In the genomic region with DNA sequence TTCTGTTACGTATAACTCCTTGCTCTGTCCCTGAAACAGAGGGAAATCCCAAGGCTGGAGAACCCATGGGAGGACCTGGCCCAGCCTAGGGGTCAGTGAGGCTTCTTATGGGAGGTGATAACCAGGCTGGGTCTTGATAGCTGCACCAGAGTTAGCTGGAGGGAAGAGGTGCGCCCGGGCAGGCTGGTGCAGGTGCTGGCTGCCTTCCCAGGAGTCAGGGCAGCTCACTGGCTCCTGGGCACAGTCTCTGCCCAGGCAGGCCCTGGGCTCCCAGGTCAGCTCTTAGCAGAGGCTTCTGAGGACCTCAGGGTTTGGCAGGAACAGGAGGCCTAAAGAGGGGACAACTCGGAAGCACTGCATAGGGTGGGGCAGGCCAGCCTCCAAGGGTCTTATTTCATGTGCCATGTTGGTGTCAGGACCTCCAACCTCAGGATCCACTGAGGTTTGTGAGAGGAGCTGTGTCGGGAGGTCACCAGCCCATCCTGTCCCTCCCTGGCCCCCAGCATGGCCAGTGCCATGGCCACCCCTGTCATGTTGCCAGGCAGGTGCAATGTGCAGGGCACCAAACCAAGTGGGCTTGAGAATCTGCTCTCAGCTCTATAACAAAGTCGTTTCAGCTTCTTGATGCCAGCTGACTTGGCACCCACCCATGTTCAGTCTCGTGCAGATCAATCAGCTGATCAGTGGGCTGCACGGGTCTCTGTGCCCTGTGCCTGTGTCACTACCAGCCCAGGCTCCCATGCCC, we compare ENCODE assay signal across 21 cellular contexts. TPM values are rescaled to one million over a fixed set of nuclear protein-coding genes. Genes with fewer than 3 reads are reported as not detected.
DNase-seq lines count a peak whose midpoint lies in the region; ATAC-seq and TF ChIP-seq lines count a peak whose summit lies in the region.
"Had no signal": no experiment of that assay in that cellular context is flagged by ENCODE, and none has a peak within 500 bp of the region (broad histone marks: within the 10 kb centered on the region; RNA-seq: fewer than 3 reads in every experiment).

No MANE protein-coding gene starts in this region.

- H3K4me1 Mint-ChIP-seq in MCF 10A (ENCODE audit: insufficient read depth, unreplicated experiment) = peaks cover 17% of the 10 kb centered on the region
- H3K4me1 Mint-ChIP-seq in nephron progenitor cell = peaks cover 4% of the 10 kb centered on the region

- H3K27ac ChIP-seq in breast epithelium (peak overlapping the region in 1 of 2 donors; percentile 2), upper lobe of right lung (no peak overlapping the region), spleen (no peak overlapping the region)

- peaks cover 7% of the 10 kb centered on the region for H3K36me3 Mint-ChIP-seq in MCF 10A (ENCODE audit: insufficient read depth, unreplicated experiment)
- H3K36me3 Mint-ChIP-seq in nephron progenitor cell (ENCODE audit: low read depth) = peaks cover 4% of the 10 kb centered on the region
- H3K36me3 Mint-ChIP-seq: CD8-positive, alpha-beta T cell had no signal

- H3K36me3 ChIP-seq in breast epithelium (no peaks in the 10 kb centered on the region), upper lobe of right lung (no peaks in the 10 kb centered on the region), spleen (no peaks in the 10 kb centered on the region)
- H3K36me3 ChIP-seq: HAP-1 had no signal

- H3K9me3 ChIP-seq in breast epithelium (no peaks in the 10 kb centered on the region), upper lobe of right lung (no peaks in the 10 kb centered on the region), spleen (peaks cover 0 to 18% (median 14%) of the 10 kb centered on the region in 8 donors)
- H3K9me3 ChIP-seq: HAP-1 had no signal

- H3K27me3 ChIP-seq in breast epithelium = no peaks in the 10 kb centered on the region
- H3K27me3 ChIP-seq in upper lobe of right lung = no peaks in the 10 kb centered on the region
- peaks cover 0 to 5% (median 0%) of the 10 kb centered on the region in 7 donors for H3K27me3 ChIP-seq in spleen (replicated peaks in 1 of 7)

- H3K4me3 ChIP-seq in breast epithelium (no peak overlapping the region), upper lobe of right lung (no peak overlapping the region), spleen (no peak overlapping the region)
- H3K4me3 ChIP-seq: HAP-1 had no signal

- DNase-seq in MCF 10A (ENCODE audit: unreplicated experiment) (peak; percentile 73), breast epithelium (ENCODE audit: low spot score in 2 of 2) (no peak), left lobe of liver (ENCODE audit: low spot score) (peak; percentile 73), upper lobe of right lung (no peak), nephron progenitor cell (no peak), spleen (no peak)
- DNase-seq: activated CD4-positive, alpha-beta T cell treated with anti-CD3 and anti-CD28 coated beads, Interleukin-2, amount 50 U/mL, for 48 hours; activated CD4-positive, CD25-positive, alpha-beta regulatory T cell; CD8-positive, alpha-beta T cell; cerebellar nuclear complex; DMS 273 treated with DMSO at 0.1 percent for 48 hours; GDM1; NCI-H2081; NCI-H446 treated with DMSO at 0.1 percent for 48 hours; SHP77 treated with DMSO at 0.1 percent for 48 hours had no signal

- H3K27me3 Mint-ChIP-seq in MCF 10A (ENCODE audit: insufficient read depth, unreplicated experiment) (no peaks in the 10 kb centered on the region), nephron progenitor cell (ENCODE audit: low read depth, poor library complexity) (peaks cover 59% of the 10 kb centered on the region)

- H3K9me3 Mint-ChIP-seq in MCF 10A (ENCODE audit: unreplicated experiment) (peaks cover 7% of the 10 kb centered on the region), nephron progenitor cell (peaks cover 16% of the 10 kb centered on the region)

- intact Hi-C loops in MCF 10A (cut with micrococcal nuclease) (no loop called here), breast epithelium (cut with DNase I; ENCODE audit: low total_unique reads) (no loop called here), upper lobe of right lung (cut with DNase I) (no loop called here), spleen (cut with DNase I; ENCODE audit: low total_unique reads) (no loop called here)

- BruUV-seq in MCF 10A (replicated peaks; lab: Mats Ljungman, UMichigan) = no TSS peak

- no peaks in the 10 kb centered on the region for H3K4me1 ChIP-seq in breast epithelium
- H3K4me1 ChIP-seq in upper lobe of right lung = no peaks in the 10 kb centered on the region
- peaks cover 0 to 19% (median 4%) of the 10 kb centered on the region in 6 donors for H3K4me1 ChIP-seq in spleen
- H3K4me1 ChIP-seq: HAP-1 had no signal

- POLR2A ChIA-PET in MCF 10A (lab: Yijun Ruan, JAX) = interaction anchor here (0.6 to 3.0 kb wide), 7 partner anchors 10 to 277 kb away, joined by 3 to 31 read pairs (median 4); a partner anchor contains a TSS

- WGBS in spleen, 5 donors = 66 to 86% (median 77%) methylated on average over 8 of the region's 8 CpGs

- CTCF ChIA-PET in MCF 10A (lab: Yijun Ruan, JAX) = interaction anchor here (0.6 to 1.5 kb wide), 11 partner anchors 10 to 1085 kb away, joined by 3 to 11 read pairs (median 4); no protein-coding TSS in a partner anchor

- H3K27ac Mint-ChIP-seq in MCF 10A (ENCODE audit: low read depth, unreplicated experiment) = peak overlapping the region; percentile 64
- no peak overlapping the region for H3K27ac Mint-ChIP-seq in nephron progenitor cell
- H3K27ac Mint-ChIP-seq: activated naive CD4-positive, alpha-beta T cell treated with anti-CD3 and anti-CD28 coated beads, Interleukin-2, amount 50 U/mL, for 72 hours; activated T-helper 2 cell treated with anti-CD3 and anti-CD28 coated beads, Interferon-gamma antibody, Interleukin-2, Interleukin-4, amounts not matched to agents 10 μg/mL and 5 μg/mL and 100 μg/mL, durations not matched to agents 14 hours and 24 hours and 36 hours; CD8-positive, alpha-beta T cell; IgD-negative memory B cell had no signal

- TF ChIP-seq POLR2A in breast epithelium (IDR thresholded peaks at IDR 0.05) (no peak), spleen (IDR thresholded peaks at IDR 0.05) (no peak)

- TF ChIP-seq CTCF in MCF 10A (IDR thresholded peaks at IDR 0.05; ENCODE audit: unreplicated experiment) = no peak
- no peak for TF ChIP-seq CTCF in breast epithelium (IDR thresholded peaks at IDR 0.05)
- no peak for TF ChIP-seq CTCF in upper lobe of right lung (IDR thresholded peaks at IDR 0.05)
- no peak for TF ChIP-seq CTCF in nephron progenitor cell (IDR thresholded peaks at IDR 0.05)
- TF ChIP-seq CTCF in spleen (IDR thresholded peaks at IDR 0.05 in 8 of 11, conservative IDR thresholded peaks at IDR 0.05 in 3 of 11) = no peak

- ATAC-seq in esophagus mucosa (peak; percentile 80), left lobe of liver (peak; percentile 98), upper lobe of right lung (peak; percentile 72), GM21360 (IDR thresholded peaks at IDR 0.05; ENCODE audit: unreplicated experiment) (no peak)
- ATAC-seq: activated naive CD4-positive, alpha-beta T cell treated with anti-CD3 and anti-CD28 coated beads, Interleukin-2, amount 50 U/mL, for 72 hours; CD8-positive, alpha-beta T cell had no signal

- no peak overlapping the region for H3K4me3 Mint-ChIP-seq in MCF 10A (ENCODE audit: unreplicated experiment)
- H3K4me3 Mint-ChIP-seq in nephron progenitor cell = no peak overlapping the region
- H3K4me3 Mint-ChIP-seq: CD8-positive, alpha-beta T cell; IgD-negative memory B cell had no signal

RNA-seq across cellular contexts. Expression of a gene that starts 20.5 kb away (rescaled TPM):
- 49.1 and 69.2 TPM in 2 replicates for total RNA-seq in MCF 10A (2022)
- total RNA-seq in breast epithelium = 10 to 100 TPM in 2 of 3 donors, under 1 TPM in 1; 0.96 to 36.7 (median 21.2) TPM
- total RNA-seq in esophagus mucosa = 36.0 TPM
- 8.4 TPM for total RNA-seq in left lobe of liver
- 53.5 TPM for total RNA-seq in upper lobe of right lung
- total RNA-seq in spleen = 10 to 100 TPM in 2 of 7 donors, 1 to 10 TPM in 5; 4.3 to 12.7 (median 8.0) TPM
- polyA plus RNA-seq in spleen = 10 to 100 TPM in 2 of 3 donors, 1 to 10 TPM in 1; 8.2 to 13.1 (median 11.4) TPM

Comparison
In these comparisons a context has a peak if more than half of its experiments do, and no peak if none do; other contexts are left out.
1. DNase-seq: peak in MCF 10A (single experiment) and left lobe of liver (single experiment); none in breast epithelium (0 of 2), upper lobe of right lung (single experiment), nephron progenitor cell (single experiment) and spleen (single experiment).